In the genomic region with DNA sequence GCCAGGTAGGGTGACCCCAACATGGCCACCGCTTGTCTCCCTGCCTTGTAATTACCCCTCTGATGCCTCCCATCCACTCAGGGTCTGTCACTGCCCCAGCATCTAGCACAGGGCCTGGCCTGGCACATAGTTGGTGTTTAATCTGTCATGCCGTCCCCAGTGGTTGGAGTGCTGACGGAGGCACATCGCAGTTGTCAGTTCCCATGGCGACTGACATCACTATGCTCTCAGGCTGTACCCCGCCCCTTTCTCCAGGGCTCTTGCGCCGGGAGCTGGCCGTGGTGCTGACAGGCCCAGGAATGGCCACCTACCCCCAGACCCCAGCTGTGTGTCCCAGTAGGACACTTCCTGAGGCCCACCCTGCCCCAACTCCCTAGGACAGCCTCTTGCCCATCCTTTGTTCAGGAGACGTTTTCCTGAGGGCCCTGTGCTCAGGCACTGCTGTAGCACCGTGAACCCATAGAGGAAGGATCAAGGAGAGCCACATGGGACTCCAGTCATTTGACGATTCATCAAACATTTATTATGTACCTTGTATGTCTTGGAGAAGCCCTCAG, we compare ENCODE assay signal across 8 cellular contexts. TPM values are rescaled to one million over a fixed set of nuclear protein-coding genes. Genes with fewer than 3 reads are reported as not detected.
DNase-seq lines count a peak whose midpoint lies in the region; ATAC-seq and TF ChIP-seq lines count a peak whose summit lies in the region.

No MANE protein-coding gene starts in this region.

- H3K4me3 Mint-ChIP-seq in activated naive CD8-positive, alpha-beta T cell treated with anti-CD3 and anti-CD28 coated beads, Interleukin-2, amount 10 ng/mL, durations not matched to agents 7 days and 5 days, result no peak overlapping the region

- H3K27ac Mint-ChIP-seq in activated naive CD8-positive, alpha-beta T cell treated with anti-CD3 and anti-CD28 coated beads, Interleukin-2, amount 10 ng/mL, durations not matched to agents 7 days and 5 days, result no peak overlapping the region

- peak; percentile 39 for ATAC-seq in activated naive CD8-positive, alpha-beta T cell treated with anti-CD3 and anti-CD28 coated beads, Interleukin-2, amount 10 ng/mL, durations not matched to agents 7 days and 5 days (ENCODE audit: low read depth)
- no peak for ATAC-seq in GM21619 (IDR thresholded peaks at IDR 0.05; ENCODE audit: unreplicated experiment)
- ATAC-seq in GM19035 (IDR thresholded peaks at IDR 0.05; ENCODE audit: unreplicated experiment), result no peak

- no peaks in the 10 kb centered on the region for H3K4me1 ChIP-seq in suprapubic skin

- H3K36me3 ChIP-seq in kidney epithelial cell (ENCODE audit: control insufficient read depth, insufficient read depth, low read length) (no peaks in the 10 kb centered on the region), suprapubic skin (no peaks in the 10 kb centered on the region)

- no peaks in the 10 kb centered on the region for H3K9me3 ChIP-seq in suprapubic skin

- no peak for TF ChIP-seq POLR2A in suprapubic skin (IDR thresholded peaks at IDR 0.05)

- no peaks in the 10 kb centered on the region for H3K4me1 Mint-ChIP-seq in activated naive CD8-positive, alpha-beta T cell treated with anti-CD3 and anti-CD28 coated beads, Interleukin-2, amount 10 ng/mL, durations not matched to agents 7 days and 5 days

- no peaks in the 10 kb centered on the region for H3K9me3 Mint-ChIP-seq in activated naive CD8-positive, alpha-beta T cell treated with anti-CD3 and anti-CD28 coated beads, Interleukin-2, amount 10 ng/mL, durations not matched to agents 7 days and 5 days

- H3K27ac ChIP-seq in suprapubic skin, result no peak overlapping the region

- DNase-seq in activated T-cell treated with anti-CD3 and anti-CD28 coated beads, Interleukin-2, amount 50 U/mL, for 1 hour, result peak; percentile 21
- DNase-seq in activated T-cell treated with anti-CD3 and anti-CD28 coated beads for 4 hours (no peak), kidney epithelial cell (ENCODE audit: low read depth) (peak; percentile 56), suprapubic skin (ENCODE audit: low spot score in 2 of 2) (peak; percentile 44 to 63), COR-L47 (lab: John Stamatoyannopoulos, UW) (no peak)
- peak; percentile 51 for DNase-seq in activated naive CD8-positive, alpha-beta T cell treated with anti-CD3 and anti-CD28 coated beads, Interleukin-2, amount 10 ng/mL, durations not matched to agents 7 days and 5 days

- no peak for TF ChIP-seq EP300 in suprapubic skin (IDR thresholded peaks at IDR 0.05)

- H3K27me3 ChIP-seq in kidney epithelial cell (ENCODE audit: control insufficient read depth, insufficient read depth, low read length) (peaks cover 24% of the 10 kb centered on the region), suprapubic skin (peaks cover 18% of the 10 kb centered on the region)

- 42% methylated on average over 12 of the region's 12 CpGs for WGBS in suprapubic skin

- TF ChIP-seq CTCF in kidney epithelial cell (IDR thresholded peaks at IDR 0.05; ENCODE audit: insufficient read depth, low read length, poor library complexity, severe bottlenecking), result no peak
- no peak for TF ChIP-seq CTCF in suprapubic skin (IDR thresholded peaks at IDR 0.05)

- H3K36me3 Mint-ChIP-seq in activated naive CD8-positive, alpha-beta T cell treated with anti-CD3 and anti-CD28 coated beads, Interleukin-2, amount 10 ng/mL, durations not matched to agents 7 days and 5 days, result no peaks in the 10 kb centered on the region

- H3K4me3 ChIP-seq in kidney epithelial cell (ENCODE audit: low read depth, low read length) (no peak overlapping the region), suprapubic skin (no peak overlapping the region)

- POLR2A ChIA-PET in activated naive CD8-positive, alpha-beta T cell treated with anti-CD3 and anti-CD28 coated beads, Interleukin-2, amount 10 ng/mL, durations not matched to agents 7 days and 5 days (lab: Charles Lee), result no interaction called here

- H3K27me3 Mint-ChIP-seq in activated naive CD8-positive, alpha-beta T cell treated with anti-CD3 and anti-CD28 coated beads, Interleukin-2, amount 10 ng/mL, durations not matched to agents 7 days and 5 days, result peaks cover 30% of the 10 kb centered on the region

RNA-seq across cellular contexts. Expression of gene FAM222A, which starts 23.0 kb away (rescaled TPM):
- 1 to 10 TPM in 1 of 2 experiments, under 1 TPM in 1; 0.96 to 1.1 TPM for total RNA-seq in activated naive CD8-positive, alpha-beta T cell treated with anti-CD3 and anti-CD28 coated beads, Interleukin-2, amount 10 ng/mL, durations not matched to agents 7 days and 5 days
- total RNA-seq in kidney epithelial cell (0.58 and 1.1 TPM in 2 replicates), suprapubic skin (1 to 10 TPM; 3.9 to 8.5 (median 6.6) TPM)

Comparison
In these comparisons a context has a peak if more than half of its experiments do, and no peak if none do; other contexts are left out.
1. DNase-seq: peak in activated T-cell treated with anti-CD3 and anti-CD28 coated beads, Interleukin-2, amount 50 U/mL, for 1 hour (single experiment), activated naive CD8-positive, alpha-beta T cell treated with anti-CD3 and anti-CD28 coated beads, Interleukin-2, amount 10 ng/mL, durations not matched to agents 7 days and 5 days (single experiment), kidney epithelial cell (single experiment) and suprapubic skin (2 of 2); none in activated T-cell treated with anti-CD3 and anti-CD28 coated beads for 4 hours (single experiment) and COR-L47 (single experiment).